8 cellular contexts compared by ENCODE assay signal in genomic region chr12:131949431-131950181, GRCh38. TPM values are rescaled to one million over a fixed set of nuclear protein-coding genes. Genes with fewer than 3 reads are reported as not detected.
DNase-seq lines count a peak whose midpoint lies in the region; ATAC-seq and TF ChIP-seq lines count a peak whose summit lies in the region.

Gene EP400, plus strand, starts transcription at chr12:131949942. Its CDS starts 10,678 bp downstream, at chr12:131960620.

- ATAC-seq in GM19372 (IDR thresholded peaks at IDR 0.05; ENCODE audit: low read depth, unreplicated experiment): peak; percentile 89
- peak; percentile 74 for ATAC-seq in HG03558 (IDR thresholded peaks at IDR 0.05; ENCODE audit: extremely low read depth, unreplicated experiment)

- TF ChIP-seq CTCF in C4-2B (conservative IDR thresholded peaks at IDR 0.05) (peak; percentile 86), lower leg skin (IDR thresholded peaks at IDR 0.05) (no peak)

- DNase-seq in NCI-H748 treated with DMSO at 0.1 percent for 48 hours (lab: John Stamatoyannopoulos, UW) (peak; percentile 55), dermis microvascular lymphatic vessel endothelial cell (ENCODE audit: low read depth in 2 of 2) (peak; percentile 50 to 92), lower leg skin (ENCODE audit: low spot score in 2 of 2) (peak; percentile 93 to 99)
- DNase-seq in activated CD4-positive, alpha-beta T cell treated with anti-CD3 and anti-CD28 coated beads, Interleukin-2, amount 50 U/mL, for 4 hours: peak; percentile 98
- peak; percentile 97 for DNase-seq in stimulated activated CD4-positive, alpha-beta T cell treated with anti-CD3 and anti-CD28 coated beads, Interleukin-4, amount 100 ng/mL, for 4 hours

- H3K27ac ChIP-seq in C4-2B: peak within 1 kb of the TSS; percentile 81

- peak within 1 kb of the TSS; percentile 81 for H3K4me3 ChIP-seq in lower leg skin (ENCODE audit: low read depth, poor library complexity, severe bottlenecking)

- 3 to 6% methylated on average over 32 to 45 of the region's 97 CpGs for WGBS in lower leg skin, 2 donors

- no peak for TF ChIP-seq POLR2A in lower leg skin (IDR thresholded peaks at IDR 0.05)

- intact Hi-C loops in lower leg skin (cut with DNase I; ENCODE audit: low total_unique reads): no loop called here

RNA-seq across cellular contexts. Expression of gene EP400, which starts in this region (rescaled TPM):
- total RNA-seq in dermis microvascular lymphatic vessel endothelial cell: 5.9 and 10.7 TPM in 2 replicates
- total RNA-seq in lower leg skin: 10 to 100 TPM; 22.0 to 45.8 (median 24.6) TPM

Comparison
In these comparisons a context has a peak if more than half of its experiments do, and no peak if none do; other contexts are left out.
1. Peak in every context shown above with its lines: DNase-seq, ATAC-seq, H3K4me3 ChIP-seq and H3K27ac ChIP-seq.